Comparison of ENCODE assay signal across 15 cellular contexts in genomic region chr16:27516360-27516759, GRCh38. TPM values are rescaled to one million over a fixed set of nuclear protein-coding genes. Genes with fewer than 3 reads are reported as not detected.
DNase-seq lines count a peak whose midpoint lies in the region; ATAC-seq and TF ChIP-seq lines count a peak whose summit lies in the region.
"Had no signal": no experiment of that assay in that cellular context is flagged by ENCODE, and none has a peak within 500 bp of the region (broad histone marks: within the 10 kb centered on the region; RNA-seq: fewer than 3 reads in every experiment).

No MANE protein-coding gene starts in this region.

- H3K9me3 Mint-ChIP-seq in nephron progenitor cell, result no peaks in the 10 kb centered on the region
- no peaks in the 10 kb centered on the region for H3K9me3 Mint-ChIP-seq in stimulated activated effector memory CD8-positive, alpha-beta T cell treated with anti-CD3 and anti-CD28 coated beads, Interleukin-12 subunit alpha, Interleukin-12 subunit beta, amount 100 ng/mL, for 72 hours
- H3K9me3 Mint-ChIP-seq: CD8-positive, alpha-beta memory T cell; HFFc6 had no signal

- POLR2A ChIA-PET in HCT116 (lab: Charles Lee), result no interaction called here

- intact Hi-C loops in HCT116 (cut with micrococcal nuclease), result loop anchor here (5.0 kb wide), 1 partner anchor 351 kb away; no protein-coding TSS in a partner anchor
- intact Hi-C loops in lower leg skin (cut with DNase I; ENCODE audit: low total_unique reads), result no loop called here

- H3K36me3 ChIP-seq in HCT116 (ENCODE audit: control insufficient read depth in 1 of 2, insufficient read depth in 2 of 2, low read length in 2 of 2), result peaks cover 13 to 15% of the 10 kb centered on the region in 2 experiments

- H3K9me2 ChIP-seq in HCT116 (ENCODE audit: insufficient read depth), result no peaks in the 10 kb centered on the region

- peaks cover 12% of the 10 kb centered on the region for H3K4me1 Mint-ChIP-seq in T-helper 17 cell
- H3K4me1 Mint-ChIP-seq in nephron progenitor cell, result peaks cover 24% of the 10 kb centered on the region
- H3K4me1 Mint-ChIP-seq in stimulated activated effector memory CD8-positive, alpha-beta T cell treated with anti-CD3 and anti-CD28 coated beads, Interleukin-12 subunit alpha, Interleukin-12 subunit beta, amount 100 ng/mL, for 72 hours, result peaks cover 9% of the 10 kb centered on the region

- 81 to 86% methylated on average over 10 to 11 of the region's 11 CpGs for WGBS in lower leg skin, 2 donors

- DNase-seq in HCT116 (ENCODE audit: low read depth, low spot score), result no peak
- no peak for DNase-seq in T-helper 17 cell
- DNase-seq in nephron progenitor cell, result no peak
- DNase-seq in stimulated activated effector memory CD8-positive, alpha-beta T cell treated with anti-CD3 and anti-CD28 coated beads, Interleukin-12 subunit alpha, Interleukin-12 subunit beta, amount 100 ng/mL, for 72 hours (ENCODE audit: low spot score in 2 of 2), result no peak
- DNase-seq in GDM1 (lab: John Stamatoyannopoulos, UW), result no peak
- DNase-seq in lower leg skin (ENCODE audit: low spot score in 2 of 2), result no peak
- DNase-seq: CD8-positive, alpha-beta memory T cell; NCI-H1417 treated with DMSO at 0.1 percent for 48 hours; NCI-H187 treated with DMSO at 0.1 percent for 48 hours; NCI-H226 had no signal

- no peaks in the 10 kb centered on the region for H4K20me1 ChIP-seq in HCT116 (ENCODE audit: insufficient read depth)

- TF ChIP-seq RAD21 in HCT116 (IDR thresholded peaks at IDR 0.05; ENCODE audit: low read depth), result no peak

- no TSS peak for BruUV-seq in HCT116 (replicated peaks; lab: Mats Ljungman, UMichigan)

- H3K4me2 ChIP-seq in HCT116 (ENCODE audit: low read length), result no peak overlapping the region
- H3K4me2 ChIP-seq: KMS-11 had no signal

- no peak overlapping the region for H3K4me3 ChIP-seq in HCT116 (replicated peaks in 1 of 2; ENCODE audit: low read depth in 1 of 2, low read length in 2 of 2)
- no peak overlapping the region for H3K4me3 ChIP-seq in lower leg skin (ENCODE audit: low read depth, poor library complexity, severe bottlenecking)
- H3K4me3 ChIP-seq: SJCRH30 had no signal

- no peak overlapping the region for H3K9ac ChIP-seq in HCT116 (ENCODE audit: low read length)
- H3K9ac ChIP-seq: KMS-11 had no signal

- CTCF ChIA-PET in HCT116 (lab: Charles Lee), result interaction anchor here (1.0 to 1.7 kb wide), 2 partner anchors 33 to 552 kb away, joined by 3 to 6 read pairs; partner anchors contain the start of genes GTF3C1 and KATNIP

- H3K36me3 Mint-ChIP-seq in T-helper 17 cell (ENCODE audit: low read depth), result peaks cover 12% of the 10 kb centered on the region
- H3K36me3 Mint-ChIP-seq in nephron progenitor cell (ENCODE audit: low read depth), result peaks cover 81% of the 10 kb centered on the region
- H3K36me3 Mint-ChIP-seq in stimulated activated effector memory CD8-positive, alpha-beta T cell treated with anti-CD3 and anti-CD28 coated beads, Interleukin-12 subunit alpha, Interleukin-12 subunit beta, amount 100 ng/mL, for 72 hours, result peaks cover 28% of the 10 kb centered on the region

- TF ChIP-seq POLR2A in HCT116 (IDR thresholded peaks at IDR 0.05; ENCODE audit: borderline replicate concordance, extremely low read depth, insufficient read depth, insufficient read length), result no peak
- no peak for TF ChIP-seq POLR2A in lower leg skin (IDR thresholded peaks at IDR 0.05)

- RAD21 ChIA-PET in HCT116 (lab: Charles Lee; ENCODE audit: low non-redundant PET in 1 of 2, low total read pairs in 2 of 2, uncharacterized antibody in 2 of 2, unreplicated experiment in 2 of 2), result no interaction called here

- peak overlapping the region; percentile 39 for H3K27ac Mint-ChIP-seq in T-helper 17 cell
- H3K27ac Mint-ChIP-seq in nephron progenitor cell, result peak overlapping the region; percentile 97
- H3K27ac Mint-ChIP-seq in stimulated activated effector memory CD8-positive, alpha-beta T cell treated with anti-CD3 and anti-CD28 coated beads, Interleukin-12 subunit alpha, Interleukin-12 subunit beta, amount 100 ng/mL, for 72 hours, result peak overlapping the region; percentile 35
- H3K27ac Mint-ChIP-seq: HFFc6 had no signal

- no peaks in the 10 kb centered on the region for H3K27me3 ChIP-seq in HCT116 (ENCODE audit: insufficient read depth, low read length)
- H3K27me3 ChIP-seq: SJCRH30 had no signal

- H3K27me3 Mint-ChIP-seq in T-helper 17 cell, result no peaks in the 10 kb centered on the region
- H3K27me3 Mint-ChIP-seq in nephron progenitor cell (ENCODE audit: low read depth, poor library complexity), result no peaks in the 10 kb centered on the region
- H3K27me3 Mint-ChIP-seq: CD8-positive, alpha-beta memory T cell had no signal

- no peak for TF ChIP-seq CTCF in HCT116 (IDR thresholded peaks at IDR 0.05 in 2 of 3, conservative IDR thresholded peaks at IDR 0.05 in 1 of 3; ENCODE audit: borderline replicate concordance in 1 of 3, insufficient read depth in 1 of 3, low read depth in 2 of 3, low read length in 2 of 3)
- TF ChIP-seq CTCF in nephron progenitor cell (IDR thresholded peaks at IDR 0.05), result no peak
- TF ChIP-seq CTCF in lower leg skin (IDR thresholded peaks at IDR 0.05), result no peak

- H3K79me2 ChIP-seq in HCT116 (ENCODE audit: insufficient read depth, low read length), result peaks cover 5% of the 10 kb centered on the region; the same call in 1 of the 2 replicates

- H2AFZ ChIP-seq in HCT116 (ENCODE audit: low read depth, low read length, poor library complexity, severe bottlenecking), result no peak overlapping the region

- ATAC-seq in HCT116, result 0 out of 2 replicates have a peak, but pooled peaks have one; percentile 15
- ATAC-seq in T-helper 17 cell, result no peak
- ATAC-seq in stimulated activated effector memory CD8-positive, alpha-beta T cell treated with anti-CD3 and anti-CD28 coated beads, Interleukin-12 subunit alpha, Interleukin-12 subunit beta, amount 100 ng/mL, for 72 hours, result no peak
- no peak for ATAC-seq in GM18519 (IDR thresholded peaks at IDR 0.05; ENCODE audit: low FRiP score, unreplicated experiment)

- H3K4me3 Mint-ChIP-seq in T-helper 17 cell (no peak overlapping the region), nephron progenitor cell (no peak overlapping the region)
- H3K4me3 Mint-ChIP-seq in stimulated activated effector memory CD8-positive, alpha-beta T cell treated with anti-CD3 and anti-CD28 coated beads, Interleukin-12 subunit alpha, Interleukin-12 subunit beta, amount 100 ng/mL, for 72 hours, result no peak overlapping the region
- H3K4me3 Mint-ChIP-seq: CD8-positive, alpha-beta memory T cell; HFFc6 had no signal

- H3K27ac ChIP-seq in HCT116 (ENCODE audit: low read depth, low read length), result no peak overlapping the region
- H3K27ac ChIP-seq: KMS-11, RWPE1, SJCRH30 had no signal

- H3K9me3 ChIP-seq in HCT116 (ENCODE audit: control insufficient read depth in 1 of 2, insufficient read depth in 1 of 2, low read depth in 1 of 2, low read length in 2 of 2) (no peaks in the 10 kb centered on the region), T-helper 17 cell (ENCODE audit: control insufficient read depth, low read length, poor library complexity, severe bottlenecking) (no peaks in the 10 kb centered on the region)
- H3K9me3 ChIP-seq: SJCRH30 had no signal

- no peaks in the 10 kb centered on the region for H3K4me1 ChIP-seq in HCT116 (ENCODE audit: control insufficient read depth in 1 of 2, insufficient read depth in 2 of 2, low read length in 2 of 2)
- H3K4me1 ChIP-seq: SJCRH30 had no signal

TF ChIP-seq in HCT116, 20 proteins besides CTCF, POLR2A, EP300 and RAD21:
- no peak for TF ChIP-seq SIN3A (IDR thresholded peaks at IDR 0.05; ENCODE audit: low read depth)
- no peak for TF ChIP-seq CBX3 (IDR thresholded peaks at IDR 0.05; ENCODE audit: low read depth)
- no peak for TF ChIP-seq ZFX (IDR thresholded peaks at IDR 0.05)
- no peak for TF ChIP-seq SRF (IDR thresholded peaks at IDR 0.05; ENCODE audit: low read depth)

RNA-seq across cellular contexts. Expression of gene GTF3C1, which starts 33.4 kb away (rescaled TPM):
- total RNA-seq in HCT116 (2021; ENCODE audit: unreplicated experiment) (97.5 TPM), T-helper 17 cell (10 to 100 TPM; 55.3 to 55.6 TPM), lower leg skin (100 to 1,000 TPM; 118 to 257 (median 156) TPM)
- polyA plus RNA-seq in HCT116 (2012), result 60.1 and 69.8 TPM in 2 replicates

RNA-seq across cellular contexts. Expression of gene KATNIP, which starts 33.6 kb away (rescaled TPM):
- total RNA-seq in HCT116 (2021; ENCODE audit: unreplicated experiment) (23.8 TPM), T-helper 17 cell (10 to 100 TPM; 28.6 to 29.7 TPM), lower leg skin (10 to 100 TPM; 18.5 to 33.6 (median 25.1) TPM)
- polyA plus RNA-seq in HCT116 (2012), result 15.6 and 16.4 TPM in 2 replicates

Comparison
In these comparisons a context has a peak if more than half of its experiments do, and no peak if none do; other contexts are left out.
1. H3K27ac Mint-ChIP-seq: peak in every context shown above with its lines; median percentile 97 in nephron progenitor cell; 39 in T-helper 17 cell; 35 in stimulated activated effector memory CD8-positive, alpha-beta T cell treated with anti-CD3 and anti-CD28 coated beads, Interleukin-12 subunit alpha, Interleukin-12 subunit beta, amount 100 ng/mL, for 72 hours.